Comparison of ENCODE assay signal across 6 cellular contexts in genomic region chr18:10826400-10826799, GRCh38.
"Had no signal": no experiment of that assay in that cellular context is flagged by ENCODE, and none has a peak within 500 bp of the region (broad histone marks: within the 10 kb centered on the region; RNA-seq: fewer than 3 reads in every experiment).

No MANE protein-coding gene starts in this region.

- H2AFZ ChIP-seq: GM23338 had no signal

- ATAC-seq: GM23338 had no signal

- H3K4me3 ChIP-seq: GM23338 had no signal

- H3K4me2 ChIP-seq: GM23338 had no signal

- FAIRE-seq: H1, H54 had no signal

- DNase-seq: H9, HCEC 1CT, KG1 had no signal
